In genomic region chr19:42108527-42109389, GRCh38 we compare ENCODE assay signal across 8 cellular contexts. TPM values are rescaled to one million over a fixed set of nuclear protein-coding genes. Genes with fewer than 3 reads are reported as not detected.
A peak's percentile ranks its signal among the peaks of the same experiment; 100 is the strongest.
DNase-seq lines count a peak whose midpoint lies in the region; ATAC-seq and TF ChIP-seq lines count a peak whose summit lies in the region.

No MANE protein-coding gene starts in this region.

- no peak for TF ChIP-seq POLR2A in lower leg skin (IDR thresholded peaks at IDR 0.05)

- H3K36me3 Mint-ChIP-seq in activated CD4-positive, alpha-beta T cell treated with anti-CD3 and anti-CD28 coated beads for 36 hours (ENCODE audit: low read depth) = peaks cover 45% of the 10 kb centered on the region

- H3K27me3 Mint-ChIP-seq in activated CD4-positive, alpha-beta T cell treated with anti-CD3 and anti-CD28 coated beads for 36 hours = no peaks in the 10 kb centered on the region

- H3K9me3 Mint-ChIP-seq in activated CD4-positive, alpha-beta T cell treated with anti-CD3 and anti-CD28 coated beads for 36 hours (ENCODE audit: low read depth) = no peaks in the 10 kb centered on the region

- 31 to 32% methylated on average over 16 of the region's 16 CpGs for WGBS in lower leg skin, 2 donors

- POLR2A ChIA-PET in activated CD4-positive, alpha-beta T cell treated with anti-CD3 and anti-CD28 coated beads for 36 hours (lab: Charles Lee) = interaction anchor here (0.6 kb wide), 1 partner anchor 142 kb away, joined by 3 read pairs; no protein-coding TSS in a partner anchor

- peaks cover 48% of the 10 kb centered on the region for H3K4me1 Mint-ChIP-seq in activated CD4-positive, alpha-beta T cell treated with anti-CD3 and anti-CD28 coated beads for 36 hours

- no peak overlapping the region for H3K27ac Mint-ChIP-seq in activated CD4-positive, alpha-beta T cell treated with anti-CD3 and anti-CD28 coated beads for 36 hours

- H3K4me3 Mint-ChIP-seq in activated CD4-positive, alpha-beta T cell treated with anti-CD3 and anti-CD28 coated beads for 36 hours = no peak overlapping the region

- H3K4me3 ChIP-seq in choroid plexus epithelial cell (ENCODE audit: low read depth, low read length) = no peak overlapping the region
- no peak overlapping the region for H3K4me3 ChIP-seq in lower leg skin (ENCODE audit: low read depth, poor library complexity, severe bottlenecking)

- peak; percentile 100 for TF ChIP-seq CTCF in choroid plexus epithelial cell (conservative IDR thresholded peaks at IDR 0.05; ENCODE audit: low read depth, low read length)
- peak in 1 of 3 donors; percentile 76 for TF ChIP-seq CTCF in lower leg skin (IDR thresholded peaks at IDR 0.05)

- peak; percentile 53 for ATAC-seq in HG03378 (IDR thresholded peaks at IDR 0.05; ENCODE audit: unreplicated experiment)
- peak; percentile 95 for ATAC-seq in activated CD4-positive, alpha-beta T cell treated with anti-CD3 and anti-CD28 coated beads for 36 hours

- CTCF ChIA-PET in activated CD4-positive, alpha-beta T cell treated with anti-CD3 and anti-CD28 coated beads for 36 hours (lab: Charles Lee) = interaction anchor here (0.6 to 4.9 kb wide), 28 partner anchors 10 to 493 kb away, joined by 3 to 37 read pairs (median 4); partner anchors contain the start of gene POU2F2

- intact Hi-C loops in activated CD4-positive, alpha-beta T cell treated with anti-CD3 and anti-CD28 coated beads for 36 hours (cut with DNase I, micrococcal nuclease) = loop anchor here (1.0 to 2.0 kb wide), 9 partner anchors 13 to 325 kb away; partner anchors contain the start of gene MEGF8 (in 2 of the 2)
- intact Hi-C loops in lower leg skin (cut with DNase I; ENCODE audit: low total_unique reads) = no loop called here

- DNase-seq in NK-92 treated with Interleukin-12 subunit alpha and Interleukin-12 subunit beta, amount 100 ng/mL, for 24 hours (lab: John Stamatoyannopoulos, UW) = peak; percentile 67
- DNase-seq in NK-92 (lab: John Stamatoyannopoulos, UW; ENCODE audit: unreplicated experiment) (no peak), NCI-H524 (lab: John Stamatoyannopoulos, UW) (peak; percentile 73 to 87), choroid plexus epithelial cell (ENCODE audit: low read depth) (peak; percentile 96), lower leg skin (ENCODE audit: low spot score in 2 of 2) (peak; percentile 75 to 95)
- peak; percentile 95 for DNase-seq in activated CD4-positive, alpha-beta T cell treated with anti-CD3 and anti-CD28 coated beads for 36 hours
- DNase-seq in stimulated activated CD8-positive, alpha-beta memory T cell treated with anti-CD3 and anti-CD28 coated beads, Interleukin-12 subunit alpha, Interleukin-12 subunit beta, amount 100 ng/mL, for 1 hour (ENCODE audit: low read depth) = peak; percentile 86

RNA-seq across cellular contexts. Expression of gene POU2F2, which starts 23.5 kb away (rescaled TPM):
- total RNA-seq in activated CD4-positive, alpha-beta T cell treated with anti-CD3 and anti-CD28 coated beads for 36 hours = 10 to 100 TPM; 43.6 to 62.8 TPM
- 1 to 10 TPM in 2 of 4 donors, under 1 TPM in 2; 0.67 to 3.8 (median 1.0) TPM for total RNA-seq in lower leg skin

RNA-seq across cellular contexts. Expression of gene ZNF574, which starts 32.8 kb away (rescaled TPM):
- total RNA-seq in activated CD4-positive, alpha-beta T cell treated with anti-CD3 and anti-CD28 coated beads for 36 hours = 10 to 100 TPM; 10.7 to 14.8 TPM
- 10 to 100 TPM; 28.4 to 52.1 (median 30.8) TPM for total RNA-seq in lower leg skin

RNA-seq across cellular contexts. Expression of gene GRIK5, which starts 38.8 kb away (rescaled TPM):
- 1 to 10 TPM; 1.6 to 1.7 TPM for total RNA-seq in activated CD4-positive, alpha-beta T cell treated with anti-CD3 and anti-CD28 coated beads for 36 hours
- total RNA-seq in lower leg skin = 1 to 10 TPM in 1 of 4 donors, under 1 TPM in 3; 0.11 to 1.4 (median 0.82) TPM

Comparison
In these comparisons a context has a peak if more than half of its experiments do, and no peak if none do; other contexts are left out.
1. RNA of gene POU2F2, which starts 23.5 kb away (total RNA-seq): 43.6 to 62.8 TPM in activated CD4-positive, alpha-beta T cell treated with anti-CD3 and anti-CD28 coated beads for 36 hours; 0.67 to 3.8 TPM in lower leg skin; every median in the first group is over 4 times any median in the second.